8 cellular contexts compared by ENCODE assay signal in the genomic region with DNA sequence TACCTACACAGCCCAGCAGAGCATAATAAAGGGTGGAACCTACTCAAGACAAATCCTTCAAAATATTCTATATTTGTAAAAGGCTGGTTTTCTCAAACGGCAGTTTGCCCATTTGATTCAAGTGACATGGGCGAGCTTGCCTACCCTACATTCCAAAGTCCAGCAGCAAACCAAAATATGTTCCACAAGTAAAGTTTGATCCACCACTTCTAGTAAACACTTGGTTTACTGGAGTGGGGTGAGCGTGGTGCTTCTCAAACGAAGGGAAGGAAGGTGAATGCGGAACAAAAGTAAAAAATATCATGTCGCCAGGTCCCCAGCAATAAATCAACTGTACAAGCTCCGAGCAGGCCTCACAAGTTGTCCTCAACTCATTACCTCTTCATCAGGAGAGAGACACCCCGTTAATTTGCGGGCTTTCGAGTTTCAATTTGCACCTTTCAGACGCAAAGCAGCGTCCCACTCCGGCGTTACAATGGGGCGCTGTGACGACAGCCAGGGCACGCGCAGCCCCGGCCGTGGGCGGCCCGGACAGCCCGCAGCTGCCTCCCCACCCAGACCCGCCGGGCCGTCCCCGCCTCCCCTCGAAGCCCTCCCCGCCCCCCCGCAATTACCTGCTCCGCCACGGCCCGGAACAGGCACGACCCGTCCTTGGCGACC. TPM values are rescaled to one million over a fixed set of nuclear protein-coding genes. Genes with fewer than 3 reads are reported as not detected.
A peak's percentile ranks its signal among the peaks of the same experiment; 100 is the strongest.
DNase-seq lines count a peak whose midpoint lies in the region; ATAC-seq and TF ChIP-seq lines count a peak whose summit lies in the region.

No MANE protein-coding gene starts in this region.

- DNase-seq in GM12864 (ENCODE audit: low read depth) (peak; percentile 69), H7 (peak; percentile 69), M059J (ENCODE audit: low read depth) (peak; percentile 47), left lung (peak; percentile 85 to 94), middle frontal gyrus (ENCODE audit: extremely low spot score, low spot score) (no peak)
- DNase-seq in activated CD4-positive, alpha-beta T cell treated with anti-CD3 and anti-CD28 coated beads for 48 hours = peak; percentile 84
- peak; percentile 77 for DNase-seq in stimulated activated CD4-positive, alpha-beta T cell treated with anti-CD3 and anti-CD28 coated beads, Interleukin-4, amount 100 ng/mL, for 1 hour

- TF ChIP-seq CTCF in GM12864 (IDR thresholded peaks at IDR 0.05; ENCODE audit: low read depth, low read length, missing control alignments) (no peak), left lung (IDR thresholded peaks at IDR 0.05) (no peak)

- H3K27me3 ChIP-seq in H7 (ENCODE audit: control insufficient read depth, insufficient read depth, low read length) (no peaks in the 10 kb centered on the region; the same call in 1 of the 2 replicates), left lung (no peaks in the 10 kb centered on the region)

- intact Hi-C loops in left lung (cut with DNase I) = no loop called here

- peak overlapping the region; percentile 69 for H3K27ac ChIP-seq in cingulate gyrus (ENCODE audit: low read depth, low read length)
- H3K27ac ChIP-seq in left lung = peak overlapping the region; percentile 98 to 99

- no peaks in the 10 kb centered on the region for H3K9me3 ChIP-seq in left lung

- ATAC-seq in left lung = peak; percentile 72

- peak overlapping the region; percentile 58 for H3K4me3 ChIP-seq in GM12864 (ENCODE audit: low read depth, low read length)
- peak overlapping the region; percentile 80 for H3K4me3 ChIP-seq in H7 (ENCODE audit: insufficient read depth, low read depth, low read length)
- peak overlapping the region; percentile 61 to 80 for H3K4me3 ChIP-seq in left lung

- peaks cover 6 to 50% of the 10 kb centered on the region in 2 donors for H3K4me1 ChIP-seq in left lung

- H3K36me3 ChIP-seq in H7 (replicated peaks; ENCODE audit: control insufficient read depth, insufficient read depth, low read length) = no peaks in the 10 kb centered on the region
- H3K36me3 ChIP-seq in left lung = no peaks in the 10 kb centered on the region

RNA-seq across cellular contexts. Expression of a gene that starts 1.1 kb away (rescaled TPM):
- total RNA-seq in H7 (2014; rRNA removed; shearing (Covaris generic)) = 16.4 and 23.6 TPM in 2 replicates
- total RNA-seq in M059J (2014; rRNA removed; shearing (Covaris generic)) = 7.4 and 11.2 TPM in 2 replicates
- 10 to 100 TPM; 33.9 to 42.7 TPM for total RNA-seq in left lung
